Comparison of ENCODE assay signal across 1 cellular context in genomic region chr12:112116232-112117060, GRCh38.
TF ChIP-seq lines count a peak whose summit lies in the region.

No MANE protein-coding gene starts in this region.

TF ChIP-seq in K562, 482 proteins besides CTCF, POLR2A, EP300 and RAD21 (continued from another document and continues in another):
- no peak for TF ChIP-seq MBD1 (CRISPR knock-in tag; IDR thresholded peaks at IDR 0.05)
- TF ChIP-seq ZNF778 (CRISPR knock-in tag; IDR thresholded peaks at IDR 0.05), result no peak
- 0 out of 2 replicates have a peak, but pooled peaks have one; percentile 88 for TF ChIP-seq DNMT1 (IDR thresholded peaks at IDR 0.05)
- peak; percentile 59 for TF ChIP-seq RBFOX2 (IDR thresholded peaks at IDR 0.05; ENCODE audit: low read depth, low read length)
- TF ChIP-seq ATF7 (IDR thresholded peaks at IDR 0.05), result no peak
- no peak for TF ChIP-seq NFE2L1 (tag; IDR thresholded peaks at IDR 0.05; ENCODE audit: borderline replicate concordance, low read depth)
- TF ChIP-seq TCF7 (IDR thresholded peaks at IDR 0.05; ENCODE audit: borderline replicate concordance), result 0 out of 2 replicates have a peak, but pooled peaks have one; percentile 44
- TF ChIP-seq ZBTB34 (CRISPR knock-in tag; IDR thresholded peaks at IDR 0.05), result no peak
- peak; percentile 77 for TF ChIP-seq PML (IDR thresholded peaks at IDR 0.05; ENCODE audit: low read length)
- TF ChIP-seq NCOA1 (IDR thresholded peaks at IDR 0.05; ENCODE audit: low read depth), result no peak
- TF ChIP-seq ATF1 (CRISPR knock-in tag; IDR thresholded peaks at IDR 0.05), result no peak
- TF ChIP-seq ATF1 (tag; IDR thresholded peaks at IDR 0.05), result no peak
- TF ChIP-seq ETV1 (tag; conservative IDR thresholded peaks at IDR 0.05; ENCODE audit: low read depth), result peak; percentile 69
- TF ChIP-seq, protein P1, sequence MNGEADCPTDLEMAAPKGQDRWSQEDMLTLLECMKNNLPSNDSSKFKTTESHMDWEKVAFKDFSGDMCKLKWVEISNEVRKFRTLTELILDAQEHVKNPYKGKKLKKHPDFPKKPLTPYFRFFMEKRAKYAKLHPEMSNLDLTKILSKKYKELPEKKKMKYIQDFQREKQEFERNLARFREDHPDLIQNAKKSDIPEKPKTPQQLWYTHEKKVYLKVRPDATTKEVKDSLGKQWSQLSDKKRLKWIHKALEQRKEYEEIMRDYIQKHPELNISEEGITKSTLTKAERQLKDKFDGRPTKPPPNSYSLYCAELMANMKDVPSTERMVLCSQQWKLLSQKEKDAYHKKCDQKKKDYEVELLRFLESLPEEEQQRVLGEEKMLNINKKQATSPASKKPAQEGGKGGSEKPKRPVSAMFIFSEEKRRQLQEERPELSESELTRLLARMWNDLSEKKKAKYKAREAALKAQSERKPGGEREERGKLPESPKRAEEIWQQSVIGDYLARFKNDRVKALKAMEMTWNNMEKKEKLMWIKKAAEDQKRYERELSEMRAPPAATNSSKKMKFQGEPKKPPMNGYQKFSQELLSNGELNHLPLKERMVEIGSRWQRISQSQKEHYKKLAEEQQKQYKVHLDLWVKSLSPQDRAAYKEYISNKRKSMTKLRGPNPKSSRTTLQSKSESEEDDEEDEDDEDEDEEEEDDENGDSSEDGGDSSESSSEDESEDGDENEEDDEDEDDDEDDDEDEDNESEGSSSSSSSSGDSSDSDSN (IDR thresholded peaks at IDR 0.05; ENCODE audit: borderline replicate concordance in 1 of 2, low read depth in 2 of 2, low read length in 2 of 2), result no peak
- TF ChIP-seq ZNF551 (CRISPR knock-in tag; IDR thresholded peaks at IDR 0.05), result no peak
- peak; percentile 61; the same call in 1 of the 2 replicates for TF ChIP-seq MTA3 (IDR thresholded peaks at IDR 0.05; ENCODE audit: borderline replicate concordance)
- TF ChIP-seq CEBPB (tag; IDR thresholded peaks at IDR 0.05), result no peak; the same call in 1 of the 2 replicates
- TF ChIP-seq SRSF9 (IDR thresholded peaks at IDR 0.05; ENCODE audit: borderline replicate concordance, low read depth, low read length), result no peak
- TF ChIP-seq U2AF1 (optimal IDR thresholded peaks at IDR 0.05; ENCODE audit: low read depth, low read length), result no peak
- TF ChIP-seq MLX (CRISPR knock-in tag; conservative IDR thresholded peaks at IDR 0.05), result no peak
- TF ChIP-seq ESRRB (CRISPR knock-in tag; IDR thresholded peaks at IDR 0.05; ENCODE audit: borderline replicate concordance), result no peak
- TF ChIP-seq HMG20B (CRISPR knock-in tag; IDR thresholded peaks at IDR 0.05), result no peak
- TF ChIP-seq, protein P2, sequence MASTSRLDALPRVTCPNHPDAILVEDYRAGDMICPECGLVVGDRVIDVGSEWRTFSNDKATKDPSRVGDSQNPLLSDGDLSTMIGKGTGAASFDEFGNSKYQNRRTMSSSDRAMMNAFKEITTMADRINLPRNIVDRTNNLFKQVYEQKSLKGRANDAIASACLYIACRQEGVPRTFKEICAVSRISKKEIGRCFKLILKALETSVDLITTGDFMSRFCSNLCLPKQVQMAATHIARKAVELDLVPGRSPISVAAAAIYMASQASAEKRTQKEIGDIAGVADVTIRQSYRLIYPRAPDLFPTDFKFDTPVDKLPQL (IDR thresholded peaks at IDR 0.05; ENCODE audit: extremely low read depth, insufficient read length), result peak; percentile 73
- TF ChIP-seq, protein P3, sequence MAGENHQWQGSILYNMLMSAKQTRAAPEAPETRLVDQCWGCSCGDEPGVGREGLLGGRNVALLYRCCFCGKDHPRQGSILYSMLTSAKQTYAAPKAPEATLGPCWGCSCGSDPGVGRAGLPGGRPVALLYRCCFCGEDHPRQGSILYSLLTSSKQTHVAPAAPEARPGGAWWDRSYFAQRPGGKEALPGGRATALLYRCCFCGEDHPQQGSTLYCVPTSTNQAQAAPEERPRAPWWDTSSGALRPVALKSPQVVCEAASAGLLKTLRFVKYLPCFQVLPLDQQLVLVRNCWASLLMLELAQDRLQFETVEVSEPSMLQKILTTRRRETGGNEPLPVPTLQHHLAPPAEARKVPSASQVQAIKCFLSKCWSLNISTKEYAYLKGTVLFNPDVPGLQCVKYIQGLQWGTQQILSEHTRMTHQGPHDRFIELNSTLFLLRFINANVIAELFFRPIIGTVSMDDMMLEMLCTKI (IDR thresholded peaks at IDR 0.05; ENCODE audit: partially characterized antibody), result no peak
- no peak for TF ChIP-seq FOXJ2 (tag; IDR thresholded peaks at IDR 0.05)
- TF ChIP-seq, protein P4, sequence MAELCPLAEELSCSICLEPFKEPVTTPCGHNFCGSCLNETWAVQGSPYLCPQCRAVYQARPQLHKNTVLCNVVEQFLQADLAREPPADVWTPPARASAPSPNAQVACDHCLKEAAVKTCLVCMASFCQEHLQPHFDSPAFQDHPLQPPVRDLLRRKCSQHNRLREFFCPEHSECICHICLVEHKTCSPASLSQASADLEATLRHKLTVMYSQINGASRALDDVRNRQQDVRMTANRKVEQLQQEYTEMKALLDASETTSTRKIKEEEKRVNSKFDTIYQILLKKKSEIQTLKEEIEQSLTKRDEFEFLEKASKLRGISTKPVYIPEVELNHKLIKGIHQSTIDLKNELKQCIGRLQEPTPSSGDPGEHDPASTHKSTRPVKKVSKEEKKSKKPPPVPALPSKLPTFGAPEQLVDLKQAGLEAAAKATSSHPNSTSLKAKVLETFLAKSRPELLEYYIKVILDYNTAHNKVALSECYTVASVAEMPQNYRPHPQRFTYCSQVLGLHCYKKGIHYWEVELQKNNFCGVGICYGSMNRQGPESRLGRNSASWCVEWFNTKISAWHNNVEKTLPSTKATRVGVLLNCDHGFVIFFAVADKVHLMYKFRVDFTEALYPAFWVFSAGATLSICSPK (IDR thresholded peaks at IDR 0.05; ENCODE audit: borderline replicate concordance), result no peak
- TF ChIP-seq PCBP1 (IDR thresholded peaks at IDR 0.05; ENCODE audit: low read depth, low read length, poor library complexity, severe bottlenecking), result no peak
- no peak for TF ChIP-seq ID3 (CRISPR knock-in tag; IDR thresholded peaks at IDR 0.05)
- 0 out of 2 replicates have a peak, but pooled peaks have one; percentile 61 for TF ChIP-seq ID3 (tag; IDR thresholded peaks at IDR 0.05)
- no peak for TF ChIP-seq ZBTB8A (IDR thresholded peaks at IDR 0.05; ENCODE audit: partially characterized antibody)
- no peak for TF ChIP-seq RBM34 (IDR thresholded peaks at IDR 0.05; ENCODE audit: borderline replicate concordance, insufficient read depth, low read length)
- peak; percentile 85; the same call in 1 of the 2 replicates for TF ChIP-seq ZNF592 (IDR thresholded peaks at IDR 0.05)
- TF ChIP-seq ZBED1 (IDR thresholded peaks at IDR 0.05), result peak; percentile 75; the same call in 1 of the 2 replicates
- 0 out of 2 replicates have a peak, but pooled peaks have one; percentile 61 for TF ChIP-seq NBN (IDR thresholded peaks at IDR 0.05; ENCODE audit: low read depth)
- TF ChIP-seq, protein P5, sequence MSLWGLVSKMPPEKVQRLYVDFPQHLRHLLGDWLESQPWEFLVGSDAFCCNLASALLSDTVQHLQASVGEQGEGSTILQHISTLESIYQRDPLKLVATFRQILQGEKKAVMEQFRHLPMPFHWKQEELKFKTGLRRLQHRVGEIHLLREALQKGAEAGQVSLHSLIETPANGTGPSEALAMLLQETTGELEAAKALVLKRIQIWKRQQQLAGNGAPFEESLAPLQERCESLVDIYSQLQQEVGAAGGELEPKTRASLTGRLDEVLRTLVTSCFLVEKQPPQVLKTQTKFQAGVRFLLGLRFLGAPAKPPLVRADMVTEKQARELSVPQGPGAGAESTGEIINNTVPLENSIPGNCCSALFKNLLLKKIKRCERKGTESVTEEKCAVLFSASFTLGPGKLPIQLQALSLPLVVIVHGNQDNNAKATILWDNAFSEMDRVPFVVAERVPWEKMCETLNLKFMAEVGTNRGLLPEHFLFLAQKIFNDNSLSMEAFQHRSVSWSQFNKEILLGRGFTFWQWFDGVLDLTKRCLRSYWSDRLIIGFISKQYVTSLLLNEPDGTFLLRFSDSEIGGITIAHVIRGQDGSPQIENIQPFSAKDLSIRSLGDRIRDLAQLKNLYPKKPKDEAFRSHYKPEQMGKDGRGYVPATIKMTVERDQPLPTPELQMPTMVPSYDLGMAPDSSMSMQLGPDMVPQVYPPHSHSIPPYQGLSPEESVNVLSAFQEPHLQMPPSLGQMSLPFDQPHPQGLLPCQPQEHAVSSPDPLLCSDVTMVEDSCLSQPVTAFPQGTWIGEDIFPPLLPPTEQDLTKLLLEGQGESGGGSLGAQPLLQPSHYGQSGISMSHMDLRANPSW (CRISPR knock-in tag; IDR thresholded peaks at IDR 0.05), result no peak
- TF ChIP-seq SNAPC5 (CRISPR knock-in tag; IDR thresholded peaks at IDR 0.05), result 0 out of 2 replicates have a peak, but pooled peaks have one; percentile 25
- no peak for TF ChIP-seq FOXP4 (CRISPR knock-in tag; IDR thresholded peaks at IDR 0.05; ENCODE audit: borderline replicate concordance)
- TF ChIP-seq MCM2 (IDR thresholded peaks at IDR 0.05; ENCODE audit: low read depth), result no peak; the same call in 1 of the 2 replicates
- peak; percentile 69 for TF ChIP-seq ZNF644 (tag; IDR thresholded peaks at IDR 0.05; ENCODE audit: low read depth)
- no peak for TF ChIP-seq KAT2B (IDR thresholded peaks at IDR 0.05; ENCODE audit: low read depth, low read length)
- TF ChIP-seq ZNF695 (CRISPR knock-in tag; IDR thresholded peaks at IDR 0.05), result no peak
